Comparison of ENCODE assay signal across 31 cellular contexts in genomic region chr13:97310809-97311436, GRCh38.
DNase-seq lines count a peak whose midpoint lies in the region; ATAC-seq, FAIRE-seq and TF ChIP-seq lines count a peak whose summit lies in the region.
"Had no signal": no experiment of that assay in that cellular context is flagged by ENCODE, and none has a peak within 500 bp of the region (broad histone marks: within the 10 kb centered on the region; RNA-seq: fewer than 3 reads in every experiment).

No MANE protein-coding gene starts in this region.

- no peak overlapping the region for H3K4me3 Mint-ChIP-seq in neural crest cell
- H3K4me3 Mint-ChIP-seq: activated naive CD8-positive, alpha-beta T cell treated with anti-CD3 and anti-CD28 coated beads, Interleukin-2, amount 10 ng/mL, durations not matched to agents 7 days and 5 days; B cell; CD8-positive, alpha-beta memory T cell; naive thymus-derived CD8-positive, alpha-beta T cell; T-helper 17 cell had no signal

- peak overlapping the region; percentile 37 for H3K27ac Mint-ChIP-seq in neural crest cell (ENCODE audit: unreplicated experiment)
- H3K27ac Mint-ChIP-seq: activated naive CD8-positive, alpha-beta T cell treated with anti-CD3 and anti-CD28 coated beads, Interleukin-2, amount 10 ng/mL, durations not matched to agents 7 days and 5 days; B cell; CD8-positive, alpha-beta memory T cell; naive thymus-derived CD8-positive, alpha-beta T cell; T-helper 17 cell had no signal

- no peaks in the 10 kb centered on the region for H3K27me3 Mint-ChIP-seq in neural crest cell (ENCODE audit: low read depth)
- H3K27me3 Mint-ChIP-seq: activated naive CD8-positive, alpha-beta T cell treated with anti-CD3 and anti-CD28 coated beads, Interleukin-2, amount 10 ng/mL, durations not matched to agents 7 days and 5 days; B cell; CD8-positive, alpha-beta memory T cell; naive thymus-derived CD8-positive, alpha-beta T cell; T-helper 17 cell had no signal

- TF ChIP-seq CTCF in neural crest cell (conservative IDR thresholded peaks at IDR 0.05): no peak

- ATAC-seq in HG02759 (IDR thresholded peaks at IDR 0.05; ENCODE audit: unreplicated experiment): no peak
- no peak for ATAC-seq in GM21825 (IDR thresholded peaks at IDR 0.05; ENCODE audit: unreplicated experiment)
- ATAC-seq: A549; gastroesophageal sphincter; lower lobe of right lung; naive thymus-derived CD8-positive, alpha-beta T cell; T-helper 17 cell had no signal

- H3K36me3 Mint-ChIP-seq in neural crest cell (ENCODE audit: low read depth): peaks cover 18% of the 10 kb centered on the region

- DNase-seq in NCI-H2171 treated with DMSO at 0.1 percent for 48 hours (lab: John Stamatoyannopoulos, UW): peak; percentile 64
- no peak for DNase-seq in NCI-H2171 (lab: John Stamatoyannopoulos, UW)
- DNase-seq in NCI-H1930 (lab: John Stamatoyannopoulos, UW): peak; percentile 64 to 84
- peak; percentile 54 to 66 for DNase-seq in SHP77 (lab: John Stamatoyannopoulos, UW)
- DNase-seq in neural crest cell (ENCODE audit: low read depth, low spot score): no peak
- DNase-seq in frontal cortex (ENCODE audit: low spot score in 2 of 2): no peak
- DNase-seq: activated CD4-positive, alpha-beta T cell treated with anti-CD3 and anti-CD28 coated beads, Interleukin-2, amount 50 U/mL, for 48 hours; activated gamma-delta T cell treated with Interleukin-2 at 50 U/mL for 16 hours; activated naive CD8-positive, alpha-beta T cell treated with anti-CD3 and anti-CD28 coated beads, Interleukin-2, amount 10 ng/mL, durations not matched to agents 7 days and 5 days; activated T-cell treated with anti-CD3 and anti-CD28 coated beads, Interleukin-2, amount 50 U/mL, for 48 hours; aorta; CD8-positive, alpha-beta memory T cell; H7; Karpas-422; lower lobe of right lung; naive thymus-derived CD8-positive, alpha-beta T cell; NCI-H1694 treated with DMSO at 0.1 percent for 48 hours; NCI-H524 treated with DMSO at 0.1 percent for 48 hours; occipital lobe; RPMI8226; stimulated activated CD4-positive, alpha-beta T cell treated with anti-CD3 and anti-CD28 coated beads, Interleukin-4, amount 100 ng/mL, for 24 hours; T-helper 17 cell; tibial artery had no signal

- FAIRE-seq in frontal cortex (lab: Jason Lieb, UNC): no peak
- FAIRE-seq: A549, bronchial epithelial cell, GM12891, TTC549 had no signal

- H3K4me1 Mint-ChIP-seq in neural crest cell: peaks cover 45% of the 10 kb centered on the region

- H3K9me3 Mint-ChIP-seq in neural crest cell: peaks cover 8% of the 10 kb centered on the region
- H3K9me3 Mint-ChIP-seq: activated naive CD8-positive, alpha-beta T cell treated with anti-CD3 and anti-CD28 coated beads, Interleukin-2, amount 10 ng/mL, durations not matched to agents 7 days and 5 days; CD8-positive, alpha-beta memory T cell; naive thymus-derived CD8-positive, alpha-beta T cell had no signal

Comparison
In these comparisons a context has a peak if more than half of its experiments do, and no peak if none do; other contexts are left out.
1. DNase-seq: peak in NCI-H2171 treated with DMSO at 0.1 percent for 48 hours (single experiment), NCI-H1930 (2 of 2) and SHP77 (2 of 2); none in NCI-H2171 (single experiment), neural crest cell (single experiment) and frontal cortex (0 of 2).